Comparison of ENCODE assay signal across 1 cellular context in genomic region chr5:148559461-148559860, GRCh38.
TF ChIP-seq lines count a peak whose summit lies in the region.

No MANE protein-coding gene starts in this region.

TF ChIP-seq in K562, 482 proteins besides CTCF, POLR2A, EP300 and RAD21 (continued from another document):
- TF ChIP-seq ZNF398 (CRISPR knock-in tag; IDR thresholded peaks at IDR 0.05), result no peak
- TF ChIP-seq, protein P1, sequence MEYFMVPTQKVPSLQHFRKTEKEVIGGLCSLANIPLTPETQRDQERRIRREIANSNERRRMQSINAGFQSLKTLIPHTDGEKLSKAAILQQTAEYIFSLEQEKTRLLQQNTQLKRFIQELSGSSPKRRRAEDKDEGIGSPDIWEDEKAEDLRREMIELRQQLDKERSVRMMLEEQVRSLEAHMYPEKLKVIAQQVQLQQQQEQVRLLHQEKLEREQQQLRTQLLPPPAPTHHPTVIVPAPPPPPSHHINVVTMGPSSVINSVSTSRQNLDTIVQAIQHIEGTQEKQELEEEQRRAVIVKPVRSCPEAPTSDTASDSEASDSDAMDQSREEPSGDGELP (CRISPR knock-in tag; IDR thresholded peaks at IDR 0.05; ENCODE audit: borderline replicate concordance), result no peak
- TF ChIP-seq NFIC (IDR thresholded peaks at IDR 0.05), result peak; percentile 29
- no peak for TF ChIP-seq ZNF655 (CRISPR knock-in tag; IDR thresholded peaks at IDR 0.05)
- no peak for TF ChIP-seq ZZZ3 (IDR thresholded peaks at IDR 0.05)
